19 cellular contexts compared by ENCODE assay signal in genomic region chrX:11791537-11791936, GRCh38. TPM values are rescaled to one million over a fixed set of nuclear protein-coding genes. Genes with fewer than 3 reads are reported as not detected.
DNase-seq lines count a peak whose midpoint lies in the region; ATAC-seq and TF ChIP-seq lines count a peak whose summit lies in the region.
"Had no signal": no experiment of that assay in that cellular context is flagged by ENCODE, and none has a peak within 500 bp of the region (broad histone marks: within the 10 kb centered on the region; RNA-seq: fewer than 3 reads in every experiment).

No MANE protein-coding gene starts in this region.

- ATAC-seq in RWPE2 (ENCODE audit: low read depth) (0 out of 3 replicates have a peak, but pooled peaks have one; percentile 21), GM21447 (IDR thresholded peaks at IDR 0.05; ENCODE audit: unreplicated experiment) (no peak), HG03439 (IDR thresholded peaks at IDR 0.05; ENCODE audit: unreplicated experiment) (no peak)
- ATAC-seq: HepG2, T-cell had no signal

- H3K27ac ChIP-seq in RWPE2 (ENCODE audit: poor library complexity, severe bottlenecking) = no peak overlapping the region

- H3K4me3 ChIP-seq in Loucy (ENCODE audit: low read length, poor library complexity, severe bottlenecking) (no peak overlapping the region), RWPE2 (ENCODE audit: severe bottlenecking) (no peak overlapping the region)

- peaks cover 54% of the 10 kb centered on the region for H3K4me1 Mint-ChIP-seq in activated T-cell treated with anti-CD3 and anti-CD28 coated beads, Interleukin-2, amount 50 U/mL, for 24 hours (ENCODE audit: low read depth)

- H2AFZ ChIP-seq in Loucy (ENCODE audit: low read length) = 0 out of 2 replicates have a peak overlapping the region, but pooled peaks have one; percentile 67

- peak overlapping the region; percentile 71 for H3K27ac Mint-ChIP-seq in activated T-cell treated with anti-CD3 and anti-CD28 coated beads, Interleukin-2, amount 50 U/mL, for 24 hours

- no peak overlapping the region for H3K9ac ChIP-seq in Loucy (ENCODE audit: low read depth, low read length, poor library complexity, severe bottlenecking)

- 0 out of 2 replicates have a peak, but pooled peaks cover 3% of the 10 kb centered on the region for H3F3A ChIP-seq in Loucy (ENCODE audit: low read depth)

- DNase-seq in activated T-cell treated with anti-CD3 and anti-CD28 coated beads, Interleukin-2, amount 50 U/mL, for 24 hours = no peak
- DNase-seq in activated T-cell treated with anti-CD3 and anti-CD28 coated beads, Interleukin-2, amount 50 U/mL, for 1 hour = no peak
- DNase-seq in RWPE2 (ENCODE audit: low spot score) (no peak), renal cortical epithelial cell (ENCODE audit: low read depth) (peak; percentile 16), COLO668 (lab: John Stamatoyannopoulos, UW; ENCODE audit: unreplicated experiment) (no peak)
- DNase-seq: 8988T; CD4-positive, alpha-beta T cell; COR-L47; HCEC 1CT; MM.1S; NCI-H1694; NCI-H2029 treated with DMSO at 0.1 percent for 48 hours; NCI-H69; SHP77; T-cell had no signal

- no peak overlapping the region for H3K4me3 Mint-ChIP-seq in activated T-cell treated with anti-CD3 and anti-CD28 coated beads, Interleukin-2, amount 50 U/mL, for 24 hours
- H3K4me3 Mint-ChIP-seq: CD4-positive, alpha-beta T cell; T-cell had no signal

- H4K20me1 ChIP-seq in Loucy (ENCODE audit: insufficient read depth, low read length, poor library complexity, severe bottlenecking) = no peaks in the 10 kb centered on the region

- H3K36me3 ChIP-seq in Loucy (ENCODE audit: insufficient read depth, low read length) (no peaks in the 10 kb centered on the region), RWPE2 (ENCODE audit: low read depth) (no peaks in the 10 kb centered on the region)

- TF ChIP-seq CTCF in Loucy (conservative IDR thresholded peaks at IDR 0.05; ENCODE audit: low read length) = no peak
- TF ChIP-seq CTCF in RWPE2 (IDR thresholded peaks at IDR 0.05; ENCODE audit: poor library complexity, severe bottlenecking) = no peak

- H3K27me3 Mint-ChIP-seq in activated T-cell treated with anti-CD3 and anti-CD28 coated beads, Interleukin-2, amount 50 U/mL, for 24 hours = peaks cover 10% of the 10 kb centered on the region
- H3K27me3 Mint-ChIP-seq: CD4-positive, alpha-beta T cell; T-cell had no signal

- H3K4me1 ChIP-seq in Loucy (ENCODE audit: insufficient read depth, low read length, poor library complexity, severe bottlenecking) (peaks cover 32% of the 10 kb centered on the region), RWPE2 (ENCODE audit: insufficient read depth, poor library complexity, severe bottlenecking) (no peaks in the 10 kb centered on the region)

- H3K9me3 Mint-ChIP-seq in activated T-cell treated with anti-CD3 and anti-CD28 coated beads, Interleukin-2, amount 50 U/mL, for 24 hours = no peaks in the 10 kb centered on the region
- H3K9me3 Mint-ChIP-seq: CD4-positive, alpha-beta T cell; T-cell had no signal

- H3K9me3 ChIP-seq in Loucy (ENCODE audit: insufficient read depth, low read depth, low read length) (no peaks in the 10 kb centered on the region), RWPE2 (ENCODE audit: severe bottlenecking) (no peaks in the 10 kb centered on the region)

- H3K36me3 Mint-ChIP-seq in activated T-cell treated with anti-CD3 and anti-CD28 coated beads, Interleukin-2, amount 50 U/mL, for 24 hours (ENCODE audit: low read depth) = no peaks in the 10 kb centered on the region
- H3K36me3 Mint-ChIP-seq: T-cell had no signal

- H3K27me3 ChIP-seq in Loucy (ENCODE audit: insufficient read depth, low read length, poor library complexity, severe bottlenecking) (no peaks in the 10 kb centered on the region), RWPE2 (ENCODE audit: insufficient read depth, poor library complexity, severe bottlenecking) (no peaks in the 10 kb centered on the region)

- peak overlapping the region; percentile 45 for H3K4me2 ChIP-seq in Loucy (ENCODE audit: low read depth, low read length, poor library complexity, severe bottlenecking)

- no peaks in the 10 kb centered on the region for H3K9me2 ChIP-seq in Loucy (replicated peaks; ENCODE audit: low read depth, low read length)

- no peaks in the 10 kb centered on the region for H3K79me2 ChIP-seq in Loucy (ENCODE audit: insufficient read depth, low read length)

RNA-seq across cellular contexts. Expression of gene MSL3, which starts 33.5 kb away (rescaled TPM):
- 26.0 and 28.3 TPM in 2 replicates for total RNA-seq in renal cortical epithelial cell
